8 cellular contexts compared by ENCODE assay signal in the genomic region with DNA sequence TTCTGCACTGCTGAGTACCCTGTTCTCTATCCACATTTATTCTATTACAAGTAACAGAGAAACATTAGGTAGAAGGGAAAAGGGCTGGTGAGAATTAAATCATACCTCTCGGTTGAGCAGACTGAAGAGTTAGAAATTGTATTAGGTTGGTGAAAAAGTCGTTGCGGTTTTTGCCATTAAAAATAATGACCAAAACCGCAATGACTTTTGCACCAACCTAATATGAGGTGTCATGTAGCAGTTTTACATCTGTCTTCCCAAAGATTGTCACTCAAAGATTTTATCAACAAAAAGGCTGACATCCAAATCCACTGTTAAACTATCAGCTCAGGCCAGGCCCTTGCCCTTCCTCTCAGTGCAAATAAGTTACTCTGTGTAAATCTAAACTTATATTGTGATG. TPM values are rescaled to one million over a fixed set of nuclear protein-coding genes. Genes with fewer than 3 reads are reported as not detected.
"Had no signal": no experiment of that assay in that cellular context is flagged by ENCODE, and none has a peak within 500 bp of the region (broad histone marks: within the 10 kb centered on the region; RNA-seq: fewer than 3 reads in every experiment).

No MANE protein-coding gene starts in this region.

- H3K4me3 Mint-ChIP-seq: IgD-negative memory B cell had no signal

- H3K27ac Mint-ChIP-seq: IgD-negative memory B cell had no signal

- H3K27me3 Mint-ChIP-seq: IgD-negative memory B cell had no signal

- H3K9me3 ChIP-seq: HAP-1 had no signal

- DNase-seq: GOT3, H7, KG1 had no signal

- H3K4me3 ChIP-seq: HAP-1 had no signal

- H3K4me1 ChIP-seq: HAP-1 had no signal

- H3K36me3 ChIP-seq: HAP-1 had no signal

- FAIRE-seq: HTR-8/SVneo had no signal

- H3K4me1 Mint-ChIP-seq: IgD-negative memory B cell had no signal

- ATAC-seq: HCT116 had no signal

RNA-seq across cellular contexts. Expression of a gene that starts 28.3 kb away (rescaled TPM):
- total RNA-seq: HT-29 had no signal
- polyA plus RNA-seq: IgD-negative memory B cell had no signal
